ENCODE assay signal across 25 cellular contexts in genomic region chr2:83305758-83306378, GRCh38.
"Had no signal": no experiment of that assay in that cellular context is flagged by ENCODE, and none has a peak within 500 bp of the region (broad histone marks: within the 10 kb centered on the region; RNA-seq: fewer than 3 reads in every experiment).

No MANE protein-coding gene starts in this region.

- ATAC-seq: activated CD4-positive, alpha-beta T cell treated with anti-CD3 and anti-CD28 coated beads for 36 hours; activated CD8-positive, alpha-beta T cell treated with anti-CD3 and anti-CD28 coated beads, Interleukin-2, amount 10 ng/mL, durations not matched to agents 7 days and 5 days had no signal

- H3K36me3 ChIP-seq: ascending aorta, cardiac muscle cell had no signal

- H3K4me1 ChIP-seq: ascending aorta had no signal

- H3K27me3 Mint-ChIP-seq: activated CD4-positive, alpha-beta T cell treated with anti-CD3 and anti-CD28 coated beads for 36 hours; activated CD4-positive, alpha-beta T cell treated with anti-CD3 and anti-CD28 coated beads, Interleukin-2, amount 10 ng/mL, durations not matched to agents 7 days and 5 days; activated naive CD4-positive, alpha-beta T cell treated with anti-CD3 and anti-CD28 coated beads, Interleukin-2, amount 50 U/mL, for 24 hours; activated naive CD8-positive, alpha-beta T cell treated with anti-CD3 and anti-CD28 coated beads, Interleukin-2, amount 10 ng/mL, durations not matched to agents 7 days and 5 days; activated T-cell treated with anti-CD3 and anti-CD28 coated beads, Interleukin-2, amount 50 U/mL, for 24 hours; central memory CD8-positive, alpha-beta T cell had no signal

- H3K27ac Mint-ChIP-seq: activated CD4-positive, alpha-beta T cell treated with anti-CD3 and anti-CD28 coated beads for 36 hours; activated CD4-positive, alpha-beta T cell treated with anti-CD3 and anti-CD28 coated beads, Interleukin-2, amount 10 ng/mL, durations not matched to agents 7 days and 5 days; activated CD8-positive, alpha-beta T cell treated with anti-CD3 and anti-CD28 coated beads, Interleukin-2, amount 10 ng/mL, durations not matched to agents 7 days and 5 days; activated naive CD4-positive, alpha-beta T cell treated with anti-CD3 and anti-CD28 coated beads, Interleukin-2, amount 50 U/mL, for 24 hours; activated naive CD8-positive, alpha-beta T cell treated with anti-CD3 and anti-CD28 coated beads, Interleukin-2, amount 10 ng/mL, durations not matched to agents 7 days and 5 days; activated T-cell treated with anti-CD3 and anti-CD28 coated beads, Interleukin-2, amount 50 U/mL, for 24 hours; activated T-helper 2 cell treated with anti-CD3 and anti-CD28 coated beads, Interferon-gamma antibody, Interleukin-2, Interleukin-4, amounts not matched to agents 10 μg/mL and 5 μg/mL and 100 μg/mL, durations not matched to agents 14 hours and 24 hours and 36 hours had no signal

- H3K4me3 Mint-ChIP-seq: activated CD4-positive, alpha-beta T cell treated with anti-CD3 and anti-CD28 coated beads for 36 hours; activated CD4-positive, alpha-beta T cell treated with anti-CD3 and anti-CD28 coated beads, Interleukin-2, amount 10 ng/mL, durations not matched to agents 7 days and 5 days; activated CD8-positive, alpha-beta T cell treated with anti-CD3 and anti-CD28 coated beads, Interleukin-2, amount 10 ng/mL, durations not matched to agents 7 days and 5 days; activated naive CD4-positive, alpha-beta T cell treated with anti-CD3 and anti-CD28 coated beads, Interleukin-2, amount 50 U/mL, for 24 hours; activated naive CD8-positive, alpha-beta T cell treated with anti-CD3 and anti-CD28 coated beads, Interleukin-2, amount 10 ng/mL, durations not matched to agents 7 days and 5 days; activated T-cell treated with anti-CD3 and anti-CD28 coated beads, Interleukin-2, amount 50 U/mL, for 24 hours; central memory CD8-positive, alpha-beta T cell had no signal

- H3K27me3 ChIP-seq: ascending aorta, cardiac muscle cell had no signal

- H3K4me3 ChIP-seq: ascending aorta, cardiac muscle cell had no signal

- H3K27ac ChIP-seq: ascending aorta, cardiac muscle cell had no signal

- H3K36me3 Mint-ChIP-seq: activated naive CD4-positive, alpha-beta T cell treated with anti-CD3 and anti-CD28 coated beads, Interleukin-2, amount 50 U/mL, for 24 hours; activated naive CD8-positive, alpha-beta T cell treated with anti-CD3 and anti-CD28 coated beads, Interleukin-2, amount 10 ng/mL, durations not matched to agents 7 days and 5 days had no signal

- DNase-seq: activated CD4-positive, alpha-beta T cell treated with anti-CD3 and anti-CD28 coated beads for 36 hours; activated CD4-positive, alpha-beta T cell treated with anti-CD3 and anti-CD28 coated beads, Interleukin-2, amount 10 ng/mL, durations not matched to agents 7 days and 5 days; activated CD4-positive, alpha-beta T cell treated with anti-CD3 and anti-CD28 coated beads, Interleukin-2, amount 50 U/mL, for 48 hours; activated CD8-positive, alpha-beta T cell treated with anti-CD3 and anti-CD28 coated beads, Interleukin-2, amount 10 ng/mL, durations not matched to agents 7 days and 5 days; activated gamma-delta T cell; activated naive CD4-positive, alpha-beta T cell treated with Interleukin-2 at 50 U/mL for 16 hours; activated naive CD8-positive, alpha-beta T cell treated with anti-CD3 and anti-CD28 coated beads, Interleukin-2, amount 10 ng/mL, durations not matched to agents 7 days and 5 days; activated T-cell treated with anti-CD3 and anti-CD28 coated beads, Interleukin-2, amount 50 U/mL, for 24 hours; amygdala; NCI-H1048; NCI-H1436 treated with DMSO at 0.1 percent for 48 hours; NCI-H1694 treated with DMSO at 0.1 percent for 48 hours; NCI-H2029; NCI-H345; NCI-H526; NCI-H748 treated with DMSO at 0.1 percent for 48 hours; NK-92 treated with Interleukin-12 subunit alpha and Interleukin-12 subunit beta, amount 100 ng/mL, for 24 hours; Right ventricle myocardium superior; SW 1271; T1000 had no signal

- H3K9me3 ChIP-seq: ascending aorta had no signal

- H3K4me1 Mint-ChIP-seq: activated CD4-positive, alpha-beta T cell treated with anti-CD3 and anti-CD28 coated beads for 36 hours; activated CD4-positive, alpha-beta T cell treated with anti-CD3 and anti-CD28 coated beads, Interleukin-2, amount 10 ng/mL, durations not matched to agents 7 days and 5 days; activated naive CD4-positive, alpha-beta T cell treated with anti-CD3 and anti-CD28 coated beads, Interleukin-2, amount 50 U/mL, for 24 hours; activated naive CD8-positive, alpha-beta T cell treated with anti-CD3 and anti-CD28 coated beads, Interleukin-2, amount 10 ng/mL, durations not matched to agents 7 days and 5 days; central memory CD8-positive, alpha-beta T cell had no signal
